8 cellular contexts compared by ENCODE assay signal in genomic region chr6:164062872-164063271, GRCh38.
"Had no signal": no experiment of that assay in that cellular context is flagged by ENCODE, and none has a peak within 500 bp of the region (broad histone marks: within the 10 kb centered on the region; RNA-seq: fewer than 3 reads in every experiment).

No MANE protein-coding gene starts in this region.

- DNase-seq: GDM1, GF-D8 had no signal

- FAIRE-seq: G401.6, GM12878, GM12891, GM12892, GM18507, GM19239 had no signal

- ATAC-seq: GM12878 had no signal

- H3K4me3 ChIP-seq: GM12878 had no signal
